12 cellular contexts compared by ENCODE assay signal in genomic region chr7:12765431-12766100, GRCh38.
"Had no signal": no experiment of that assay in that cellular context is flagged by ENCODE, and none has a peak within 500 bp of the region (broad histone marks: within the 10 kb centered on the region; RNA-seq: fewer than 3 reads in every experiment).

No MANE protein-coding gene starts in this region.

- H3K4me1 Mint-ChIP-seq: activated naive CD8-positive, alpha-beta T cell treated with anti-CD3 and anti-CD28 coated beads, Interleukin-2, amount 10 ng/mL, durations not matched to agents 7 days and 5 days; stimulated activated naive CD8-positive, alpha-beta T cell treated with anti-CD3 and anti-CD28 coated beads, Interleukin-15, amount 100 ng/mL, for 72 hours had no signal

- H3K36me3 ChIP-seq: cardiac muscle cell, heart left ventricle, ovary, thoracic aorta had no signal

- DNase-seq: activated CD4-positive, alpha-beta memory T cell treated with anti-CD3 and anti-CD28 coated beads for 36 hours; activated naive CD8-positive, alpha-beta T cell treated with anti-CD3 and anti-CD28 coated beads, Interleukin-2, amount 10 ng/mL, durations not matched to agents 7 days and 5 days; activated T-cell treated with anti-CD3 and anti-CD28 coated beads, Interleukin-2, amount 50 U/mL, for 48 hours; aorta; heart left ventricle; mucosa of descending colon; ovary; stimulated activated CD4-positive, alpha-beta T cell treated with anti-CD3 and anti-CD28 coated beads, Interleukin-4, amount 100 ng/mL, for 24 hours; stimulated activated naive CD8-positive, alpha-beta T cell treated with anti-CD3 and anti-CD28 coated beads, Interleukin-15, amount 100 ng/mL, for 72 hours had no signal

- H3K4me3 Mint-ChIP-seq: activated CD4-positive, alpha-beta memory T cell treated with anti-CD3 and anti-CD28 coated beads for 36 hours; activated naive CD8-positive, alpha-beta T cell treated with anti-CD3 and anti-CD28 coated beads, Interleukin-2, amount 10 ng/mL, durations not matched to agents 7 days and 5 days; natural killer cell treated with Interleukin-12 subunit alpha and Interleukin-12 subunit beta and Interleukin-15 and Interleukin-18, amount 100 ng/mL, for 72 hours; stimulated activated naive CD8-positive, alpha-beta T cell treated with anti-CD3 and anti-CD28 coated beads, Interleukin-15, amount 100 ng/mL, for 72 hours had no signal

- H3K36me3 Mint-ChIP-seq: activated naive CD8-positive, alpha-beta T cell treated with anti-CD3 and anti-CD28 coated beads, Interleukin-2, amount 10 ng/mL, durations not matched to agents 7 days and 5 days; natural killer cell treated with Interleukin-12 subunit alpha and Interleukin-12 subunit beta and Interleukin-15 and Interleukin-18, amount 100 ng/mL, for 72 hours had no signal

- H3K9me3 ChIP-seq: ovary, thoracic aorta had no signal

- H3K9me3 Mint-ChIP-seq: activated naive CD8-positive, alpha-beta T cell treated with anti-CD3 and anti-CD28 coated beads, Interleukin-2, amount 10 ng/mL, durations not matched to agents 7 days and 5 days; natural killer cell treated with Interleukin-12 subunit alpha and Interleukin-12 subunit beta and Interleukin-15 and Interleukin-18, amount 100 ng/mL, for 72 hours; stimulated activated naive CD8-positive, alpha-beta T cell treated with anti-CD3 and anti-CD28 coated beads, Interleukin-15, amount 100 ng/mL, for 72 hours had no signal

- H3K27me3 ChIP-seq: cardiac muscle cell, heart left ventricle, ovary had no signal

- H3K27ac ChIP-seq: cardiac muscle cell, heart left ventricle, ovary, thoracic aorta had no signal

- H3K27me3 Mint-ChIP-seq: stimulated activated naive CD8-positive, alpha-beta T cell treated with anti-CD3 and anti-CD28 coated beads, Interleukin-15, amount 100 ng/mL, for 72 hours had no signal

- H3K4me3 ChIP-seq: cardiac muscle cell, heart left ventricle, mucosa of descending colon, ovary, thoracic aorta had no signal

- H3K27ac Mint-ChIP-seq: activated CD4-positive, alpha-beta memory T cell treated with anti-CD3 and anti-CD28 coated beads for 36 hours; activated naive CD8-positive, alpha-beta T cell treated with anti-CD3 and anti-CD28 coated beads, Interleukin-2, amount 10 ng/mL, durations not matched to agents 7 days and 5 days; natural killer cell treated with Interleukin-12 subunit alpha and Interleukin-12 subunit beta and Interleukin-15 and Interleukin-18, amount 100 ng/mL, for 72 hours; stimulated activated naive CD8-positive, alpha-beta T cell treated with anti-CD3 and anti-CD28 coated beads, Interleukin-15, amount 100 ng/mL, for 72 hours had no signal
